In genomic region chr10:20302033-20302432, GRCh38 we compare ENCODE assay signal across 17 cellular contexts.
DNase-seq lines count a peak whose midpoint lies in the region; ATAC-seq and TF ChIP-seq lines count a peak whose summit lies in the region.
"Had no signal": no experiment of that assay in that cellular context is flagged by ENCODE, and none has a peak within 500 bp of the region (broad histone marks: within the 10 kb centered on the region; RNA-seq: fewer than 3 reads in every experiment).

No MANE protein-coding gene starts in this region.

- no peaks in the 10 kb centered on the region for H3K4me1 ChIP-seq in foreskin keratinocyte
- H3K4me1 ChIP-seq: BE2C had no signal

- H3K27ac ChIP-seq in foreskin keratinocyte, result no peak overlapping the region

- H3K4me3 ChIP-seq in retinal pigment epithelial cell (ENCODE audit: low read length), result no peak overlapping the region
- H3K4me3 ChIP-seq: GM12878, GM23338 had no signal

- H3K27me3 Mint-ChIP-seq in activated naive CD8-positive, alpha-beta T cell treated with anti-CD3 and anti-CD28 coated beads for 36 hours, result no peaks in the 10 kb centered on the region
- H3K27me3 Mint-ChIP-seq: CD4-positive, CD25-positive, alpha-beta regulatory T cell; CD8-positive, alpha-beta memory T cell had no signal

- H3K36me3 Mint-ChIP-seq in activated naive CD8-positive, alpha-beta T cell treated with anti-CD3 and anti-CD28 coated beads for 36 hours, result no peaks in the 10 kb centered on the region
- H3K36me3 Mint-ChIP-seq: CD4-positive, CD25-positive, alpha-beta regulatory T cell; CD8-positive, alpha-beta memory T cell had no signal

- TF ChIP-seq CTCF in foreskin keratinocyte (conservative IDR thresholded peaks at IDR 0.05) (no peak), retinal pigment epithelial cell (conservative IDR thresholded peaks at IDR 0.05; ENCODE audit: low read depth, low read length) (no peak)

- no peak overlapping the region for H3K4me3 Mint-ChIP-seq in activated naive CD8-positive, alpha-beta T cell treated with anti-CD3 and anti-CD28 coated beads for 36 hours
- H3K4me3 Mint-ChIP-seq: CD4-positive, CD25-positive, alpha-beta regulatory T cell; CD8-positive, alpha-beta memory T cell; GM23338 had no signal

- peak; percentile 20 for DNase-seq in COLO668 (lab: John Stamatoyannopoulos, UW; ENCODE audit: unreplicated experiment)
- DNase-seq in amniotic epithelial cell (ENCODE audit: low read depth), result peak; percentile 7
- peak; percentile 7 to 49 for DNase-seq in foreskin keratinocyte
- peak; percentile 34 for DNase-seq in retinal pigment epithelial cell (ENCODE audit: low read depth)
- no peak for DNase-seq in AG08395 (ENCODE audit: low spot score)
- no peak for DNase-seq in activated naive CD8-positive, alpha-beta T cell treated with anti-CD3 and anti-CD28 coated beads for 36 hours
- DNase-seq in stimulated activated CD4-positive, alpha-beta T cell treated with anti-CD3 and anti-CD28 coated beads, Interleukin-2, amount 100 ng/mL, for 48 hours, result no peak
- DNase-seq: BE2C; C1 segment of cervical spinal cord; CD4-positive, CD25-positive, alpha-beta regulatory T cell; CD8-positive, alpha-beta memory T cell; DMS153; DND-41; EL; HCEC 1CT had no signal

- H3K4me1 Mint-ChIP-seq in activated naive CD8-positive, alpha-beta T cell treated with anti-CD3 and anti-CD28 coated beads for 36 hours, result no peaks in the 10 kb centered on the region
- H3K4me1 Mint-ChIP-seq: CD4-positive, CD25-positive, alpha-beta regulatory T cell; CD8-positive, alpha-beta memory T cell had no signal

- peaks cover 1% of the 10 kb centered on the region for H3K9me3 Mint-ChIP-seq in activated naive CD8-positive, alpha-beta T cell treated with anti-CD3 and anti-CD28 coated beads for 36 hours

- peak; percentile 54 for ATAC-seq in foreskin keratinocyte
- ATAC-seq: GM12878, GM23338 had no signal

- H3K27me3 ChIP-seq in foreskin keratinocyte, result no peaks in the 10 kb centered on the region
- H3K27me3 ChIP-seq: BE2C had no signal

- no peak overlapping the region for H3K27ac Mint-ChIP-seq in activated naive CD8-positive, alpha-beta T cell treated with anti-CD3 and anti-CD28 coated beads for 36 hours
- H3K27ac Mint-ChIP-seq: CD4-positive, CD25-positive, alpha-beta regulatory T cell; CD8-positive, alpha-beta memory T cell; GM23338 had no signal

Comparison
In these comparisons a context has a peak if more than half of its experiments do, and no peak if none do; other contexts are left out.
1. DNase-seq: peak in COLO668 (single experiment), amniotic epithelial cell (single experiment), foreskin keratinocyte (2 of 2) and retinal pigment epithelial cell (single experiment); none in AG08395 (single experiment), activated naive CD8-positive, alpha-beta T cell treated with anti-CD3 and anti-CD28 coated beads for 36 hours (single experiment) and stimulated activated CD4-positive, alpha-beta T cell treated with anti-CD3 and anti-CD28 coated beads, Interleukin-2, amount 100 ng/mL, for 48 hours (0 of 2).